31 cellular contexts compared by ENCODE assay signal in genomic region chr7:49010717-49011116, GRCh38.
"Had no signal": no experiment of that assay in that cellular context is flagged by ENCODE, and none has a peak within 500 bp of the region (broad histone marks: within the 10 kb centered on the region; RNA-seq: fewer than 3 reads in every experiment).

No MANE protein-coding gene starts in this region.

- H3K27ac ChIP-seq: ovary, parathyroid adenoma, psoas muscle, skin epidermis, spleen, suprapubic skin, testis, tibial artery, transverse colon, upper lobe of right lung, uterus had no signal

- H3K4me3 ChIP-seq: ovary, psoas muscle, skin epidermis, smooth muscle cell, spleen, suprapubic skin, testis, tibial artery, transverse colon, upper lobe of right lung, uterus had no signal

- H2AFZ ChIP-seq: parathyroid adenoma had no signal

- H3K36me3 Mint-ChIP-seq: stimulated activated memory B cell treated with anti-CD40 and anti-IgM and Interleukin-4, amounts not matched to agents 10 μg/mL and 1 μg/mL and 100 μg/mL, for 72 hours; type B pancreatic cell had no signal

- H3K36me3 ChIP-seq: ovary, spleen, suprapubic skin, tibial artery, transverse colon, upper lobe of right lung, uterus had no signal

- H3K27me3 Mint-ChIP-seq: naive thymus-derived CD4-positive, alpha-beta T cell; progenitor cell of endocrine pancreas; stimulated activated memory B cell treated with anti-CD40 and anti-IgM and Interleukin-4, amounts not matched to agents 10 μg/mL and 1 μg/mL and 100 μg/mL, for 72 hours; stimulated activated naive CD8-positive, alpha-beta T cell treated with anti-CD3 and anti-CD28 coated beads, Interleukin-15, amount 100 ng/mL, for 72 hours; type B pancreatic cell had no signal

- H3K4me2 ChIP-seq: smooth muscle cell had no signal

- H3K4me1 ChIP-seq: parathyroid adenoma, psoas muscle, spleen, suprapubic skin, testis, tibial artery, transverse colon, upper lobe of right lung, uterus had no signal

- H3K4me1 Mint-ChIP-seq: naive thymus-derived CD4-positive, alpha-beta T cell; natural killer cell; nephron; stimulated activated memory B cell treated with anti-CD40 and anti-IgM and Interleukin-4, amounts not matched to agents 10 μg/mL and 1 μg/mL and 100 μg/mL, for 72 hours; stimulated activated naive CD8-positive, alpha-beta T cell treated with anti-CD3 and anti-CD28 coated beads, Interleukin-15, amount 100 ng/mL, for 72 hours had no signal

- DNase-seq: naive thymus-derived CD4-positive, alpha-beta T cell; natural killer cell; occipital lobe; ovary; posterior cingulate gyrus; psoas muscle; right cardiac atrium; spleen; stimulated activated CD4-positive, alpha-beta T cell treated with anti-CD3 and anti-CD28 coated beads, Interleukin-12 subunit alpha, Interleukin-12 subunit beta, amount 100 ng/mL, for 4 hours; stimulated activated CD4-positive, alpha-beta T cell treated with anti-CD3 and anti-CD28 coated beads, Interleukin-1b, Interleukin-23, amount 100 ng/mL, for 48 hours; stimulated activated CD4-positive, alpha-beta T cell treated with anti-CD3 and anti-CD28 coated beads, Interleukin-4, amount 100 ng/mL, for 1 hour; stimulated activated CD4-positive, alpha-beta T cell treated with anti-CD3 and anti-CD28 coated beads, Interleukin-4, amount 100 ng/mL, for 4 hours; stimulated activated CD8-positive, alpha-beta memory T cell treated with anti-CD3 and anti-CD28 coated beads, Interleukin-4, amount 100 ng/mL, for 48 hours; stimulated activated naive CD4-positive, alpha-beta T cell; stimulated activated naive CD8-positive, alpha-beta T cell treated with anti-CD3 and anti-CD28 coated beads, Interleukin-15, amount 100 ng/mL, for 72 hours; stimulated activated naive CD8-positive, alpha-beta T cell treated with anti-CD3 and anti-CD28 coated beads, Interleukin-15, Interleukin-2, amounts not matched to agents 100 U/mL and 50 U/mL, for 24 hours; substantia nigra; testis; tibial artery; transverse colon; upper lobe of right lung; uterus had no signal

- H3K9ac ChIP-seq: parathyroid adenoma had no signal

- H3K9me3 ChIP-seq: ovary, psoas muscle, suprapubic skin, testis, tibial artery, transverse colon, upper lobe of right lung, uterus had no signal

- H3K79me2 ChIP-seq: parathyroid adenoma had no signal

- H3K27ac Mint-ChIP-seq: naive thymus-derived CD4-positive, alpha-beta T cell; natural killer cell; nephron; progenitor cell of endocrine pancreas; stimulated activated memory B cell treated with anti-CD40 and anti-IgM and Interleukin-4, amounts not matched to agents 10 μg/mL and 1 μg/mL and 100 μg/mL, for 72 hours; stimulated activated naive CD8-positive, alpha-beta T cell treated with anti-CD3 and anti-CD28 coated beads, Interleukin-15, amount 100 ng/mL, for 72 hours; type B pancreatic cell had no signal

- ATAC-seq: naive thymus-derived CD4-positive, alpha-beta T cell; natural killer cell; psoas muscle; right cardiac atrium; sciatic nerve; stimulated activated memory B cell treated with anti-CD40 and anti-IgM and Interleukin-4, amounts not matched to agents 10 μg/mL and 1 μg/mL and 100 μg/mL, for 72 hours; stimulated activated naive CD8-positive, alpha-beta T cell treated with anti-CD3 and anti-CD28 coated beads, Interleukin-15, amount 100 ng/mL, for 72 hours; stimulated activated naive CD8-positive, alpha-beta T cell treated with anti-CD3 and anti-CD28 coated beads, Interleukin-15, Interleukin-2, amounts not matched to agents 100 U/mL and 50 U/mL, for 24 hours; upper lobe of right lung had no signal

- H3K4me3 Mint-ChIP-seq: naive thymus-derived CD4-positive, alpha-beta T cell; natural killer cell; nephron; stimulated activated memory B cell treated with anti-CD40 and anti-IgM and Interleukin-4, amounts not matched to agents 10 μg/mL and 1 μg/mL and 100 μg/mL, for 72 hours; stimulated activated naive CD8-positive, alpha-beta T cell treated with anti-CD3 and anti-CD28 coated beads, Interleukin-15, amount 100 ng/mL, for 72 hours; type B pancreatic cell had no signal

- H3K9me3 Mint-ChIP-seq: type B pancreatic cell had no signal

- H3K27me3 ChIP-seq: ovary, spleen, suprapubic skin, testis, tibial artery, transverse colon, upper lobe of right lung, uterus had no signal
